22 cellular contexts compared by ENCODE assay signal in the genomic region with DNA sequence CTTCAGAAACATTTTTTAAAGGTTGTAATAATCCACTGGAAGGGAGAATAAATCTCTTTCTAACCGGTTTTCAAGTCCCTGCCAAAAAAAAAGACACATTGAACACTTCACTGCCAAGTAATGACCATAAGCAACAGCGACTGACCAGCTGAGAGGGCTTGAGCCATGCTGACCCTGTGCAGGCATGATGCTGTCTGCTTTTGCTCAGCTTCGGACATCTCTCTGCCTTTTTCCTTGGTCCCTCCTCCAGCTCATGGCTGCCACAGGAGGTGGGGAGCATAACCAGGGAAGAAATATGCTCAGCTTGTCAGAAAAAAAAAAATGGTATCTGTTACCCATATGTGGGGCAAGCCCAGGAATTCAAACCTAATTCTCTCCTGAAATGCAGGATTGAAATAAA. TPM values are rescaled to one million over a fixed set of nuclear protein-coding genes. Genes with fewer than 3 reads are reported as not detected.
DNase-seq lines count a peak whose midpoint lies in the region; ATAC-seq and TF ChIP-seq lines count a peak whose summit lies in the region.
"Had no signal": no experiment of that assay in that cellular context is flagged by ENCODE, and none has a peak within 500 bp of the region (broad histone marks: within the 10 kb centered on the region; RNA-seq: fewer than 3 reads in every experiment).

No MANE protein-coding gene starts in this region.

- ATAC-seq in Right ventricle myocardium inferior (peak; percentile 80), right cardiac atrium (peak; percentile 56 to 84)
- ATAC-seq: GM12878 had no signal

- H3K36me3 Mint-ChIP-seq in type B pancreatic cell = no peaks in the 10 kb centered on the region

- WGBS in right cardiac atrium = 36% methylated on average over 3 of the region's 3 CpGs

- H3K36me3 ChIP-seq in right atrium auricular region = no peaks in the 10 kb centered on the region
- H3K36me3 ChIP-seq in SK-N-MC (ENCODE audit: insufficient read depth, low read length) = no peaks in the 10 kb centered on the region
- H3K36me3 ChIP-seq in tibial artery = no peaks in the 10 kb centered on the region
- H3K36me3 ChIP-seq: Peyer's patch, SJSA1 had no signal

- peak overlapping the region; percentile 87 for H3K4me3 Mint-ChIP-seq in type B pancreatic cell

- H3K4me3 ChIP-seq in right atrium auricular region (peak overlapping the region in 1 of 2 donors; percentile 52), SK-N-MC (peak overlapping the region; percentile 85; the same call in 1 of the 2 replicates), right cardiac atrium (ENCODE audit: low read length) (peak overlapping the region; percentile 42), tibial artery (no peak overlapping the region)
- H3K4me3 ChIP-seq: GM12878, GM23248, Peyer's patch, SJSA1 had no signal

- no peaks in the 10 kb centered on the region for H3K9me3 ChIP-seq in right atrium auricular region
- H3K9me3 ChIP-seq in SK-N-MC (ENCODE audit: low read depth, low read length) = no peaks in the 10 kb centered on the region
- H3K9me3 ChIP-seq in right cardiac atrium (ENCODE audit: control insufficient read depth, low read length) = no peaks in the 10 kb centered on the region
- no peaks in the 10 kb centered on the region for H3K9me3 ChIP-seq in tibial artery
- H3K9me3 ChIP-seq: Peyer's patch, SJSA1 had no signal

- no peak overlapping the region for H3K27ac ChIP-seq in right atrium auricular region
- H3K27ac ChIP-seq in SK-N-MC = no peak overlapping the region
- H3K27ac ChIP-seq in right cardiac atrium (ENCODE audit: low read length) = no peak overlapping the region
- no peak overlapping the region for H3K27ac ChIP-seq in tibial artery
- H3K27ac ChIP-seq: GM23248, Peyer's patch, SJSA1 had no signal

- no peak for DNase-seq in Right ventricle myocardium inferior (ENCODE audit: missing footprints)
- DNase-seq in right atrium auricular region (ENCODE audit: low spot score) = no peak
- no peak for DNase-seq in SK-N-MC (ENCODE audit: low read depth, low spot score)
- DNase-seq in right cardiac atrium = peak in 2 of 3 donors; percentile 41 to 59
- DNase-seq in type B pancreatic cell (ENCODE audit: extremely low spot score, unreplicated experiment) = no peak
- DNase-seq in tibial artery = no peak
- no peak for DNase-seq in DMS153 treated with DMSO at 0.1 percent for 48 hours (lab: John Stamatoyannopoulos, UW; ENCODE audit: unreplicated experiment)
- DNase-seq in stimulated activated CD8-positive, alpha-beta memory T cell treated with anti-CD3 and anti-CD28 coated beads, Interleukin-4, amount 100 ng/mL, for 48 hours = no peak
- DNase-seq: DMS79, GM23248, HCEC 1CT, KG1, NCI-H1092, NCI-H1436, NCI-H2029, NCI-H2227 treated with DMSO at 0.1 percent for 48 hours, NCI-H510A, Peyer's patch had no signal

- no peak overlapping the region for H3K9ac ChIP-seq in SK-N-MC (ENCODE audit: insufficient read length)
- H3K9ac ChIP-seq: GM23248 had no signal

- H3K4me1 ChIP-seq in right atrium auricular region = peaks cover 0 to 5% of the 10 kb centered on the region in 2 donors
- H3K4me1 ChIP-seq in right cardiac atrium (ENCODE audit: control insufficient read depth, insufficient read depth, low read length) = no peaks in the 10 kb centered on the region
- peaks cover 0 to 9% (median 4%) of the 10 kb centered on the region in 4 donors for H3K4me1 ChIP-seq in tibial artery
- H3K4me1 ChIP-seq: Peyer's patch, SJSA1 had no signal

- peaks cover 11% of the 10 kb centered on the region for H3K4me1 Mint-ChIP-seq in type B pancreatic cell (ENCODE audit: unreplicated experiment)

- no peaks in the 10 kb centered on the region for H3K9me3 Mint-ChIP-seq in type B pancreatic cell

- no peak overlapping the region for H3K27ac Mint-ChIP-seq in type B pancreatic cell
- H3K27ac Mint-ChIP-seq: B cell had no signal

- H3K27me3 ChIP-seq in right atrium auricular region (no peaks in the 10 kb centered on the region), right cardiac atrium (ENCODE audit: control insufficient read depth, insufficient read depth) (no peaks in the 10 kb centered on the region), tibial artery (peaks cover 0 to 10% of the 10 kb centered on the region in 2 donors)
- H3K27me3 ChIP-seq: Peyer's patch had no signal

- peaks cover 15% of the 10 kb centered on the region for H3K27me3 Mint-ChIP-seq in type B pancreatic cell

- TF ChIP-seq CTCF in right atrium auricular region (IDR thresholded peaks at IDR 0.05) (no peak), type B pancreatic cell (conservative IDR thresholded peaks at IDR 0.05) (no peak), tibial artery (IDR thresholded peaks at IDR 0.05) (no peak)

- intact Hi-C loops in Right ventricle myocardium inferior (cut with DNase I) (no loop called here), right cardiac atrium (cut with DNase I) (no loop called here), tibial artery (cut with DNase I; ENCODE audit: low total_unique reads) (no loop called here)

RNA-seq across cellular contexts. Expression of gene IGSF10, which starts 1.5 kb away (rescaled TPM):
- 3.0 TPM for total RNA-seq in Right ventricle myocardium inferior
- total RNA-seq in right atrium auricular region = 1 to 10 TPM; 5.2 to 5.7 TPM
- total RNA-seq in right cardiac atrium = 10 to 100 TPM in 3 of 4 donors, 1 to 10 TPM in 1; 5.0 to 19.3 (median 14.0) TPM
- polyA plus RNA-seq in right cardiac atrium = 12.3 TPM
- 6.8 and 10.8 TPM in 2 replicates for total RNA-seq in type B pancreatic cell (ENCODE audit: low replicate concordance)
- total RNA-seq: B cell, GM23248, OCI-LY7 had no signal

Comparison
In these comparisons a context has a peak if more than half of its experiments do, and no peak if none do; other contexts are left out.
1. DNase-seq: peak in right cardiac atrium (2 of 3); none in Right ventricle myocardium inferior (single experiment), right atrium auricular region (single experiment), SK-N-MC (single experiment), type B pancreatic cell (single experiment), tibial artery (0 of 2), DMS153 treated with DMSO at 0.1 percent for 48 hours (single experiment) and stimulated activated CD8-positive, alpha-beta memory T cell treated with anti-CD3 and anti-CD28 coated beads, Interleukin-4, amount 100 ng/mL, for 48 hours (single experiment).
2. H3K4me3 ChIP-seq: peak in SK-N-MC (single experiment) and right cardiac atrium (single experiment); none in tibial artery (0 of 2).